ENCODE assay signal across 28 cellular contexts in genomic region chr6:27053738-27054137, GRCh38.
DNase-seq lines count a peak whose midpoint lies in the region; ATAC-seq and TF ChIP-seq lines count a peak whose summit lies in the region.
"Had no signal": no experiment of that assay in that cellular context is flagged by ENCODE, and none has a peak within 500 bp of the region (broad histone marks: within the 10 kb centered on the region; RNA-seq: fewer than 3 reads in every experiment).

No MANE protein-coding gene starts in this region.

- H3K4me3 Mint-ChIP-seq in Calu3 (ENCODE audit: low read depth, unreplicated experiment), result no peak overlapping the region
- H3K4me3 Mint-ChIP-seq: activated CD8-positive, alpha-beta T cell treated with anti-CD3 and anti-CD28 coated beads for 36 hours; activated naive CD4-positive, alpha-beta T cell treated with anti-CD3 and anti-CD28 coated beads, Interleukin-2, amount 10 ng/mL, durations not matched to agents 7 days and 5 days; brain; nephron progenitor cell had no signal

- TF ChIP-seq CTCF in epithelial cell of proximal tubule (conservative IDR thresholded peaks at IDR 0.05; ENCODE audit: low read depth, low read length) (no peak), left ventricle myocardium inferior (IDR thresholded peaks at IDR 0.05; ENCODE audit: borderline replicate concordance) (no peak), Calu3 (IDR thresholded peaks at IDR 0.05; ENCODE audit: unreplicated experiment) (no peak)

- CTCF ChIA-PET in Calu3 (lab: Charles Lee), result no interaction called here

- H3K27me3 Mint-ChIP-seq in Calu3 (ENCODE audit: unreplicated experiment), result no peaks in the 10 kb centered on the region

- no peak overlapping the region for H3K27ac Mint-ChIP-seq in Calu3 (ENCODE audit: unreplicated experiment)
- H3K27ac Mint-ChIP-seq: activated CD8-positive, alpha-beta T cell treated with anti-CD3 and anti-CD28 coated beads for 36 hours; activated naive CD4-positive, alpha-beta T cell treated with anti-CD3 and anti-CD28 coated beads, Interleukin-2, amount 10 ng/mL, durations not matched to agents 7 days and 5 days; brain; nephron progenitor cell had no signal

- H3K4me1 Mint-ChIP-seq in Calu3 (ENCODE audit: low read depth, unreplicated experiment), result no peaks in the 10 kb centered on the region
- H3K4me1 Mint-ChIP-seq: activated naive CD4-positive, alpha-beta T cell treated with anti-CD3 and anti-CD28 coated beads, Interleukin-2, amount 10 ng/mL, durations not matched to agents 7 days and 5 days; brain had no signal

- H3K27ac ChIP-seq in left ventricle myocardium inferior (replicated peaks), result no peak overlapping the region
- H3K27ac ChIP-seq: adrenal gland, BLaER1, gastroesophageal sphincter, hepatocyte, tibial nerve had no signal

- no peaks in the 10 kb centered on the region for H3K9me3 Mint-ChIP-seq in Calu3 (ENCODE audit: low read depth, unreplicated experiment)
- H3K9me3 Mint-ChIP-seq: activated CD8-positive, alpha-beta T cell treated with anti-CD3 and anti-CD28 coated beads for 36 hours; activated naive CD4-positive, alpha-beta T cell treated with anti-CD3 and anti-CD28 coated beads, Interleukin-2, amount 10 ng/mL, durations not matched to agents 7 days and 5 days; brain; nephron progenitor cell had no signal

- ATAC-seq in GM18907 (IDR thresholded peaks at IDR 0.05; ENCODE audit: unreplicated experiment), result peak; percentile 50
- no peak for ATAC-seq in GM18909 (IDR thresholded peaks at IDR 0.05; ENCODE audit: poor library complexity, unreplicated experiment)
- ATAC-seq: activated CD8-positive, alpha-beta T cell treated with anti-CD3 and anti-CD28 coated beads for 36 hours; gastroesophageal sphincter had no signal

- H3K36me3 Mint-ChIP-seq in Calu3 (ENCODE audit: insufficient read depth, unreplicated experiment), result no peaks in the 10 kb centered on the region
- H3K36me3 Mint-ChIP-seq: activated naive CD4-positive, alpha-beta T cell treated with anti-CD3 and anti-CD28 coated beads, Interleukin-2, amount 10 ng/mL, durations not matched to agents 7 days and 5 days; brain had no signal

- H3K9me3 ChIP-seq in left ventricle myocardium inferior (replicated peaks), result no peaks in the 10 kb centered on the region
- H3K9me3 ChIP-seq: adrenal gland, BLaER1, gastroesophageal sphincter had no signal

- H3K4me3 ChIP-seq in epithelial cell of proximal tubule (ENCODE audit: low read depth, low read length), result no peak overlapping the region
- no peak overlapping the region for H3K4me3 ChIP-seq in left ventricle myocardium inferior
- H3K4me3 ChIP-seq: adrenal gland, BLaER1, gastroesophageal sphincter, hepatocyte, tibial nerve had no signal

- BruUV-seq in Calu3 (replicated peaks; lab: Mats Ljungman, UMichigan), result no TSS peak

- peak; percentile 17 for DNase-seq in ELF-1 (ENCODE audit: low read depth, low spot score)
- peak; percentile 16 for DNase-seq in NCI-H510A (lab: John Stamatoyannopoulos, UW)
- peak; percentile 71 for DNase-seq in epithelial cell of proximal tubule (ENCODE audit: low read depth)
- no peak for DNase-seq in effector CD8-positive, alpha-beta T cell (lab: John Stamatoyannopoulos, UW)
- DNase-seq in left ventricle myocardium inferior, result no peak
- DNase-seq in Calu3, result no peak
- DNase-seq: ACHN; activated CD8-positive, alpha-beta memory T cell treated with anti-CD3 and anti-CD28 coated beads, Interleukin-2, amount 50 U/mL, for 48 hours; activated CD8-positive, alpha-beta T cell treated with anti-CD3 and anti-CD28 coated beads for 36 hours; activated naive CD4-positive, alpha-beta T cell treated with anti-CD3 and anti-CD28 coated beads, Interleukin-2, amount 10 ng/mL, durations not matched to agents 7 days and 5 days; adrenal gland; cerebellar nuclear complex; DMS79 treated with DMSO at 0.1 percent for 48 hours; HCEC 1CT; NCI-H187; NCI-H2171; NCI-H524; nephron progenitor cell; SHP77; stimulated activated CD4-positive, alpha-beta T cell treated with anti-CD3 and anti-CD28 coated beads, Interleukin-15, amount 100 ng/mL, for 24 hours; stimulated activated CD4-positive, alpha-beta T cell treated with anti-CD3 and anti-CD28 coated beads, Interleukin-4, amount 100 ng/mL, for 4 hours had no signal

- no peaks in the 10 kb centered on the region for H3K36me3 ChIP-seq in left ventricle myocardium inferior
- H3K36me3 ChIP-seq: adrenal gland, BLaER1, gastroesophageal sphincter, tibial nerve had no signal

- intact Hi-C loops in left ventricle myocardium inferior (cut with micrococcal nuclease), result no loop called here
- intact Hi-C loops in Calu3 (cut with micrococcal nuclease; ENCODE audit: unreplicated experiment), result no loop called here

- H3K4me1 ChIP-seq in left ventricle myocardium inferior, result no peaks in the 10 kb centered on the region
- H3K4me1 ChIP-seq: adrenal gland, BLaER1, gastroesophageal sphincter, tibial nerve had no signal

- H3K27me3 ChIP-seq in left ventricle myocardium inferior (ENCODE audit: low read depth), result peaks cover 22% of the 10 kb centered on the region
- H3K27me3 ChIP-seq: adrenal gland, BLaER1, gastroesophageal sphincter, hepatocyte had no signal

Comparison
In these comparisons a context has a peak if more than half of its experiments do, and no peak if none do; other contexts are left out.
1. DNase-seq: peak in ELF-1 (single experiment), NCI-H510A (single experiment) and epithelial cell of proximal tubule (single experiment); none in effector CD8-positive, alpha-beta T cell (single experiment), left ventricle myocardium inferior (single experiment) and Calu3 (single experiment).